In the genomic region with DNA sequence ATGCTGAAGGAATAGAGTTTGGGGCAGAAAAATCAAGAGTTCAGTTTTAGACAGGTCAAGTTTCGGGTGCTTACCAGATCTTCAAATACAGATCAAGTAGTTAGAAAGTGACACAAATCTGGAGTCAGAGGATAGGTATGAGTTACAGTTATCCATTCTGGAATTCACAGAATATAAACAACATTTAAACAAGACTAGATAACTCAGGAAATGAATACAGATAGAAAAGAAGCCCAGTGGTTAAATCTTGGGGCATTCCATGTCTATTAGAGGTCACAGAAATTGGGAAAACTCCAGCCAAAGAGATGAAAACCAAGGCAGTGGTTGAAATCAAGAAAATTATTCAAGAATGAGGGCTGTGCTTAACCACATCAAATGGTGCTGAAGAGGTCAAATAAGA, we compare ENCODE assay signal across 22 cellular contexts.
DNase-seq lines count a peak whose midpoint lies in the region; ATAC-seq and TF ChIP-seq lines count a peak whose summit lies in the region.
"Had no signal": no experiment of that assay in that cellular context is flagged by ENCODE, and none has a peak within 500 bp of the region (broad histone marks: within the 10 kb centered on the region; RNA-seq: fewer than 3 reads in every experiment).

No MANE protein-coding gene starts in this region.

- BruUV-seq in A673 (replicated peaks; lab: Mats Ljungman, UMichigan): no TSS peak

- no peaks in the 10 kb centered on the region for H3K9me3 ChIP-seq in A673 (ENCODE audit: low read depth, low read length, poor library complexity, severe bottlenecking)
- H3K9me3 ChIP-seq: breast epithelium, colonic mucosa, esophagus squamous epithelium, mucosa of descending colon, thoracic aorta had no signal

- no peaks in the 10 kb centered on the region for H3K27me3 ChIP-seq in A673 (replicated peaks; ENCODE audit: insufficient read depth, low read depth, low read length, poor library complexity)
- H3K27me3 ChIP-seq: breast epithelium, colonic mucosa, esophagus squamous epithelium had no signal

- CTCF ChIA-PET in A673 (lab: Charles Lee): no interaction called here

- H3K36me3 ChIP-seq in A673 (ENCODE audit: insufficient read depth, low read length, poor library complexity, severe bottlenecking): no peaks in the 10 kb centered on the region
- H3K36me3 ChIP-seq: breast epithelium, colonic mucosa had no signal

- TF ChIP-seq CTCF in A673 (conservative IDR thresholded peaks at IDR 0.05; ENCODE audit: low read depth, low read length): no peak

- DNase-seq in AG20443 (ENCODE audit: low spot score) (peak; percentile 40), HT1080 (ENCODE audit: low read depth) (peak; percentile 8), amniotic stem cell (lab: John Stamatoyannopoulos, UW) (peak; percentile 8), kidney tubule cell (ENCODE audit: low spot score) (peak; percentile 9), A673 (ENCODE audit: low spot score) (no peak), hippocampal formation (lab: John Stamatoyannopoulos, UW) (no peak), NCI-H187 (lab: John Stamatoyannopoulos, UW) (no peak)
- DNase-seq: activated CD4-positive, alpha-beta T cell treated with anti-CD3 and anti-CD28 coated beads, Interleukin-2, amount 50 U/mL, for 48 hours; activated gamma-delta T cell; CD8-positive, alpha-beta memory T cell; colonic mucosa; esophagus squamous epithelium; immature natural killer cell; mucosa of descending colon; NCI-H526 treated with DMSO at 0.1 percent for 48 hours; stimulated activated CD4-positive, alpha-beta T cell treated with anti-CD3 and anti-CD28 coated beads, Interleukin-1b, Interleukin-23, amount 100 ng/mL, for 48 hours had no signal

- no peak overlapping the region for H3K4me3 ChIP-seq in A673 (ENCODE audit: low read depth, low read length, poor library complexity, severe bottlenecking)
- H3K4me3 ChIP-seq: breast epithelium, colonic mucosa, esophagus squamous epithelium, mucosa of descending colon, thoracic aorta had no signal

- no peak overlapping the region for H3K27ac ChIP-seq in A673 (ENCODE audit: low read depth, low read length, poor library complexity, severe bottlenecking)
- H3K27ac ChIP-seq: breast epithelium, colonic mucosa, esophagus squamous epithelium, HL-60, thoracic aorta, VCaP had no signal

- POLR2A ChIA-PET in A673 (lab: Charles Lee; ENCODE audit: low non-redundant PET): no interaction called here

- no peak for ATAC-seq in HG02642 (IDR thresholded peaks at IDR 0.05; ENCODE audit: poor library complexity, unreplicated experiment)
- ATAC-seq: mucosa of descending colon; stimulated activated effector memory CD8-positive, alpha-beta T cell treated with anti-CD3 and anti-CD28 coated beads, Interleukin-12 subunit alpha, Interleukin-12 subunit beta, amount 100 ng/mL, for 72 hours had no signal

- H3K4me1 ChIP-seq in A673 (ENCODE audit: insufficient read depth, low read length, poor library complexity, severe bottlenecking): no peaks in the 10 kb centered on the region
- H3K4me1 ChIP-seq: breast epithelium, colonic mucosa, esophagus squamous epithelium had no signal

- intact Hi-C loops in A673 (cut with micrococcal nuclease; ENCODE audit: unreplicated experiment): no loop called here

Comparison
In these comparisons a context has a peak if more than half of its experiments do, and no peak if none do; other contexts are left out.
1. DNase-seq: peak in AG20443 (single experiment), HT1080 (single experiment), amniotic stem cell (single experiment) and kidney tubule cell (single experiment); none in A673 (single experiment), hippocampal formation (0 of 2) and NCI-H187 (0 of 2).